In genomic region chr5:144125163-144125726, GRCh38 we compare ENCODE assay signal across 25 cellular contexts. TPM values are rescaled to one million over a fixed set of nuclear protein-coding genes. Genes with fewer than 3 reads are reported as not detected.
DNase-seq lines count a peak whose midpoint lies in the region; ATAC-seq, FAIRE-seq and TF ChIP-seq lines count a peak whose summit lies in the region.
"Had no signal": no experiment of that assay in that cellular context is flagged by ENCODE, and none has a peak within 500 bp of the region (broad histone marks: within the 10 kb centered on the region; RNA-seq: fewer than 3 reads in every experiment).

No MANE protein-coding gene starts in this region.

- H3K9me1 ChIP-seq in IMR-90 (ENCODE audit: insufficient read depth, low read length): peaks cover 7% of the 10 kb centered on the region; the same call in 1 of the 2 replicates
- H3K9me1 ChIP-seq in keratinocyte (ENCODE audit: control insufficient read depth, extremely low read depth, insufficient read depth, low read length): no peaks in the 10 kb centered on the region

- ATAC-seq in IMR-90 (ENCODE audit: low read depth) (peak; percentile 79), HG03520 (IDR thresholded peaks at IDR 0.05; ENCODE audit: unreplicated experiment) (no peak)
- ATAC-seq: right lobe of liver; stimulated activated naive CD8-positive, alpha-beta T cell treated with anti-CD3 and anti-CD28 coated beads, Interleukin-15, Interleukin-2, amounts not matched to agents 100 U/mL and 50 U/mL, for 24 hours had no signal

- H3K9ac ChIP-seq in IMR-90 (ENCODE audit: low read depth, low read length) (no peak overlapping the region), endodermal cell (ENCODE audit: extremely low read depth, low read length, poor library complexity, severe bottlenecking) (no peak overlapping the region), keratinocyte (ENCODE audit: control insufficient read depth, extremely low read depth, insufficient read depth, low read length) (no peak overlapping the region)
- H3K9ac ChIP-seq: KMS-11 had no signal

- H3K36me3 ChIP-seq in IMR-90 (ENCODE audit: control insufficient read depth, insufficient read depth, low read length) (no peaks in the 10 kb centered on the region), endodermal cell (ENCODE audit: control insufficient read depth, insufficient read depth, low read length) (no peaks in the 10 kb centered on the region), keratinocyte (ENCODE audit: control insufficient read depth in 2 of 2, extremely low read depth in 1 of 2, insufficient read depth in 2 of 2, low read length in 2 of 2) (no peaks in the 10 kb centered on the region)
- H3K36me3 ChIP-seq: left ventricle myocardium inferior, right lobe of liver, SJCRH30 had no signal

- no peak overlapping the region for H3K27ac Mint-ChIP-seq in endodermal cell
- H3K27ac Mint-ChIP-seq: activated T-helper 17 cell treated with anti-CD3 and anti-CD28 coated beads, Interleukin-2, amount 50 U/mL, for 72 hours; CD4-positive, alpha-beta memory T cell; T-helper 2 cell treated with Interferon-gamma antibody and Interleukin-4, amounts not matched to agents 5 μg/mL and 100 μg/mL, for 36 hours had no signal

- H3K9me3 ChIP-seq in IMR-90 (ENCODE audit: control insufficient read depth, insufficient read depth, low read length): no peaks in the 10 kb centered on the region
- H3K9me3 ChIP-seq in endodermal cell (ENCODE audit: control insufficient read depth, low read length): no peaks in the 10 kb centered on the region
- H3K9me3 ChIP-seq in keratinocyte (ENCODE audit: control insufficient read depth, low read depth, low read length): no peaks in the 10 kb centered on the region
- H3K9me3 ChIP-seq: left ventricle myocardium inferior, right lobe of liver, SJCRH30 had no signal

- H3K56ac ChIP-seq in IMR-90 (ENCODE audit: extremely low read depth, insufficient read depth, low read length): no peak overlapping the region

- no peak overlapping the region; the same call in 1 of the 2 replicates for H3K4ac ChIP-seq in IMR-90 (ENCODE audit: low read depth, low read length)

- H3K4me2 ChIP-seq in IMR-90 (ENCODE audit: low read depth, low read length) (no peak overlapping the region), keratinocyte (ENCODE audit: control insufficient read depth, extremely low read depth, insufficient read depth, low read depth, low read length) (no peak overlapping the region)
- H3K4me2 ChIP-seq: KMS-11 had no signal

- H4K20me1 ChIP-seq in IMR-90 (ENCODE audit: insufficient read depth, low read length) (no peaks in the 10 kb centered on the region), keratinocyte (ENCODE audit: control insufficient read depth, extremely low read depth, insufficient read depth, low read length) (no peaks in the 10 kb centered on the region)

- no peak overlapping the region for H2AK5ac ChIP-seq in IMR-90 (ENCODE audit: low read depth, low read length)

- no peak overlapping the region for H2BK120ac ChIP-seq in IMR-90 (ENCODE audit: low read depth, low read length)

- no peak overlapping the region for H2BK5ac ChIP-seq in IMR-90 (ENCODE audit: low read depth, low read length, poor library complexity, severe bottlenecking)

- H2BK15ac ChIP-seq in IMR-90 (ENCODE audit: low read depth, low read length): no peak overlapping the region

- POLR2A ChIA-PET in AG04449 (lab: Yijun Ruan, JAX) (no interaction called here), IMR-90 (lab: Charles Lee; ENCODE audit: unreplicated experiment) (no interaction called here)

- peak; percentile 17 for FAIRE-seq in keratinocyte (lab: Jason Lieb, UNC)
- no peak for FAIRE-seq in GM12891 (lab: Jason Lieb, UNC)

- no peaks in the 10 kb centered on the region for H3K27me3 ChIP-seq in IMR-90 (ENCODE audit: control insufficient read depth, insufficient read depth, low read length)
- H3K27me3 ChIP-seq in endodermal cell (ENCODE audit: control insufficient read depth, insufficient read depth, low read length, poor library complexity, severe bottlenecking): no peaks in the 10 kb centered on the region
- H3K27me3 ChIP-seq in keratinocyte (ENCODE audit: control insufficient read depth, extremely low read depth, insufficient read depth, low read length): no peaks in the 10 kb centered on the region
- H3K27me3 ChIP-seq: right lobe of liver, SJCRH30 had no signal

- no TSS peak for BruUV-seq in IMR-90 (replicated peaks; lab: Mats Ljungman, UMichigan)

- dilution Hi-C loops in IMR-90 (cut with HindIII; ENCODE audit: low sequenced_read_pairs, unreplicated experiment) (no loop called here), keratinocyte (cut with MboI; ENCODE audit: extremely low pct_ligation_motif_present, low sequenced_read_pairs) (no loop called here)

- no peaks in the 10 kb centered on the region for H3K36me3 Mint-ChIP-seq in endodermal cell (ENCODE audit: low read depth)
- H3K36me3 Mint-ChIP-seq: CD4-positive, alpha-beta memory T cell had no signal

- no peak for TF ChIP-seq RAD21 in IMR-90 (IDR thresholded peaks at IDR 0.05; ENCODE audit: low read length)

- intact Hi-C loops in IMR-90 (cut with micrococcal nuclease): no loop called here

- H3K23ac ChIP-seq in IMR-90 (ENCODE audit: low read depth, low read length): no peak overlapping the region; the same call in 1 of the 2 replicates

- H3K79me1 ChIP-seq in IMR-90 (ENCODE audit: low read depth in 1 of 2, low read length in 2 of 2): no peaks in the 10 kb centered on the region

- TF ChIP-seq CTCF in AG04449 (IDR thresholded peaks at IDR 0.05; ENCODE audit: insufficient read depth, low read length, missing control alignments) (no peak), IMR-90 (conservative IDR thresholded peaks at IDR 0.05; ENCODE audit: low read depth, low read length) (no peak), endodermal cell (conservative IDR thresholded peaks at IDR 0.05) (no peak), keratinocyte (optimal IDR thresholded peaks at IDR 0.05 in 1 of 3, IDR thresholded peaks at IDR 0.05 in 1 of 3, conservative IDR thresholded peaks at IDR 0.05 in 1 of 3; ENCODE audit: extremely low read depth in 1 of 3, insufficient read depth in 2 of 3, low read length in 3 of 3) (no peak)

- 35% methylated on average over 2 of the region's 4 CpGs; no CpG with 5 or more reads in 1 of the 2 experiments for WGBS in IMR-90 (ENCODE audit: extremely low coverage in 2 of 2, insufficient read length in 1 of 2), 2 experiments
- WGBS in endodermal cell (ENCODE audit: insufficient coverage in 1 of 2, insufficient read length in 1 of 2), 2 experiments: 69 to 76% methylated on average over 3 to 4 of the region's 4 CpGs

- no peak overlapping the region for H4K5ac ChIP-seq in IMR-90 (ENCODE audit: low read depth, low read length)

- H3K14ac ChIP-seq in IMR-90 (replicated peaks; ENCODE audit: low read depth, low read length): peak overlapping the region; percentile 50; the same call in 1 of the 2 replicates

- H4K91ac ChIP-seq in IMR-90 (ENCODE audit: insufficient read depth, low read depth, low read length): no peak overlapping the region

- no peak overlapping the region for H2BK20ac ChIP-seq in IMR-90 (ENCODE audit: low read depth, low read length)

- no peak overlapping the region for H2AFZ ChIP-seq in IMR-90 (replicated peaks; ENCODE audit: low read length, poor library complexity)
- H2AFZ ChIP-seq in keratinocyte (ENCODE audit: control insufficient read depth, low read length): peak overlapping the region; percentile 43

- H3K4me1 Mint-ChIP-seq in endodermal cell: peaks cover 19% of the 10 kb centered on the region
- H3K4me1 Mint-ChIP-seq: activated T-helper 17 cell treated with anti-CD3 and anti-CD28 coated beads, Interleukin-2, amount 50 U/mL, for 72 hours; CD4-positive, alpha-beta memory T cell; central memory CD8-positive, alpha-beta T cell had no signal

- H3K4me1 ChIP-seq in IMR-90 (ENCODE audit: control insufficient read depth, insufficient read depth, low read length) (peaks cover 6% of the 10 kb centered on the region), endodermal cell (ENCODE audit: control insufficient read depth, insufficient read depth, low read length) (peaks cover 5% of the 10 kb centered on the region), keratinocyte (ENCODE audit: control insufficient read depth, extremely low read depth, insufficient read depth, low read length) (peaks cover 14% of the 10 kb centered on the region)
- H3K4me1 ChIP-seq: left ventricle myocardium inferior, right lobe of liver, SJCRH30 had no signal

- no peak overlapping the region for H3K4me3 Mint-ChIP-seq in endodermal cell
- H3K4me3 Mint-ChIP-seq: activated T-helper 17 cell treated with anti-CD3 and anti-CD28 coated beads, Interleukin-2, amount 50 U/mL, for 72 hours; CD4-positive, alpha-beta memory T cell; central memory CD8-positive, alpha-beta T cell; T-helper 2 cell treated with Interferon-gamma antibody and Interleukin-4, amounts not matched to agents 5 μg/mL and 100 μg/mL, for 36 hours had no signal

- no peaks in the 10 kb centered on the region for H3K79me2 ChIP-seq in keratinocyte (ENCODE audit: control insufficient read depth, insufficient read depth, low read length)

- CTCF ChIA-PET in AG04449 (lab: Yijun Ruan, JAX): interaction anchor here (1.0 to 5.6 kb wide), 2 partner anchors 13 to 15 kb away, joined by 3 to 36 read pairs; no protein-coding TSS in a partner anchor
- CTCF ChIA-PET in IMR-90 (lab: Yijun Ruan, JAX): no interaction called here

- H3K4me3 ChIP-seq in AG04449 (ENCODE audit: low read depth, low read length) (no peak overlapping the region), IMR-90 (ENCODE audit: insufficient read depth, low read depth, low read length) (no peak overlapping the region), endodermal cell (ENCODE audit: low read length) (no peak overlapping the region), keratinocyte (ENCODE audit: control insufficient read depth in 2 of 3, extremely low read depth in 1 of 3, insufficient read depth in 2 of 3, low read depth in 1 of 3, low read length in 3 of 3) (no peak overlapping the region)
- H3K4me3 ChIP-seq: left ventricle myocardium inferior, right lobe of liver, SJCRH30 had no signal

- in situ Hi-C loops in IMR-90 (cut with MboI; ENCODE audit: low sequenced_read_pairs): no loop called here

- no peaks in the 10 kb centered on the region for H3K9me3 Mint-ChIP-seq in endodermal cell
- H3K9me3 Mint-ChIP-seq: central memory CD8-positive, alpha-beta T cell; T-helper 2 cell treated with Interferon-gamma antibody and Interleukin-4, amounts not matched to agents 5 μg/mL and 100 μg/mL, for 36 hours had no signal

- H4K8ac ChIP-seq in IMR-90 (ENCODE audit: low read depth in 2 of 2, low read length in 2 of 2): no peak overlapping the region; a peak in 1 of 4 replicates

- no peak overlapping the region; the same call in 1 of the 2 replicates for H3K18ac ChIP-seq in IMR-90 (ENCODE audit: low read depth, low read length)

- no peak overlapping the region for H3K27ac ChIP-seq in IMR-90 (ENCODE audit: insufficient read depth, low read length)
- no peak overlapping the region for H3K27ac ChIP-seq in endodermal cell (ENCODE audit: low read depth, low read length)
- H3K27ac ChIP-seq in keratinocyte (ENCODE audit: control insufficient read depth, insufficient read depth, low read length): no peak overlapping the region
- H3K27ac ChIP-seq: KMS-11, left ventricle myocardium inferior, right lobe of liver, SJCRH30 had no signal

- no peak for TF ChIP-seq POLR2A in IMR-90 (IDR thresholded peaks at IDR 0.05; ENCODE audit: low read depth, low read length)
- no peak for TF ChIP-seq POLR2A in GM12891 (IDR thresholded peaks at IDR 0.05; ENCODE audit: low read depth, low read length)

- DNase-seq in AG04449 (ENCODE audit: low read depth, low spot score) (peak; percentile 33), IMR-90 (peak; percentile 25), endodermal cell (peak; percentile 51), keratinocyte (ENCODE audit: low read depth, low spot score) (no peak), GM12891 (ENCODE audit: insufficient read length, low spot score) (no peak), NCI-H446 treated with DMSO at 0.1 percent for 48 hours (lab: John Stamatoyannopoulos, UW) (no peak), DMS53 treated with DMSO at 0.1 percent for 48 hours (lab: John Stamatoyannopoulos, UW; ENCODE audit: unreplicated experiment) (no peak)
- DNase-seq: CD4-positive, alpha-beta memory T cell; DMS53; left ventricle myocardium inferior; NCI-H1105; NCI-H2107; NCI-H526; occipital lobe; OCI-M1; right lobe of liver; SJCRH30; stimulated activated CD4-positive, alpha-beta T cell treated with anti-CD3 and anti-CD28 coated beads, Interleukin-1b, Interleukin-23, amount 100 ng/mL, for 48 hours; stimulated activated naive CD8-positive, alpha-beta T cell treated with anti-CD3 and anti-CD28 coated beads, Interleukin-15, Interleukin-2, amounts not matched to agents 100 U/mL and 50 U/mL, for 24 hours; trophoblast cell had no signal

- no peaks in the 10 kb centered on the region for H3K27me3 Mint-ChIP-seq in endodermal cell (ENCODE audit: insufficient read depth)

- no peak overlapping the region for H2AK9ac ChIP-seq in IMR-90 (replicated peaks; ENCODE audit: low read depth, low read length, poor library complexity)

RNA-seq across cellular contexts. Expression of gene YIPF5, which starts 45.2 kb away (rescaled TPM):
- total RNA-seq in IMR-90 (2012; rRNA removed): 172 and 192 TPM in 2 replicates
- 60.0 and 64.4 TPM in 2 replicates for polyA plus RNA-seq in IMR-90 (2012; rRNA removed)
- polyA plus RNA-seq in IMR-90 (2012; cell fraction: cytosol; rRNA removed): 18.6 and 23.5 TPM in 2 replicates
- 7.8 and 42.5 TPM in 2 replicates for polyA plus RNA-seq in IMR-90 (2012; cell fraction: nucleus; rRNA removed; ENCODE audit: low replicate concordance)
- 10 to 100 TPM; 46.8 to 54.0 TPM for total RNA-seq in endodermal cell
- polyA plus RNA-seq in endodermal cell (2013, experiment 1 of 2): 47.8 TPM
- polyA plus RNA-seq in endodermal cell (2013, experiment 2 of 2): 42.1 TPM
- polyA plus RNA-seq in keratinocyte: 66.3 to 83.9 TPM (median 77.9 TPM) in 3 replicates
- polyA plus RNA-seq in keratinocyte (2011; ENCODE audit: low read depth): 10.7 TPM
- 29.4 and 55.1 TPM in 2 replicates for polyA plus RNA-seq in keratinocyte (2011; cell fraction: cytosol; rRNA removed)
- 63.8 and 83.5 TPM in 2 replicates for polyA plus RNA-seq in keratinocyte (2011; cell fraction: nucleus; rRNA removed)
- 37.0 and 52.5 TPM in 2 replicates for polyA plus RNA-seq in keratinocyte (2012; ENCODE audit: low replicate concordance)
- polyA minus RNA-seq in keratinocyte: 21.8 to 84.0 TPM (median 67.9 TPM) in 3 replicates
- polyA minus RNA-seq in keratinocyte (2011; cell fraction: cytosol; rRNA and poly(A)+ RNA removed): 28.6 TPM
- polyA minus RNA-seq in keratinocyte (2011; cell fraction: nucleus; rRNA and poly(A)+ RNA removed): 27.6 and 63.0 TPM in 2 replicates
- 16.8 TPM for polyA plus RNA-seq in GM12891 (2012; ENCODE audit: low read depth, missing spikeins)

RNA-seq across cellular contexts. Expression of gene KCTD16, which starts 45.4 kb away (rescaled TPM):
- total RNA-seq in IMR-90 (2012; rRNA removed) (1.1 and 1.4 TPM in 2 replicates), endodermal cell (under 1 TPM; 0.29 to 0.44 TPM)
- polyA plus RNA-seq in IMR-90 (2012; rRNA removed) (0.40 and 0.43 TPM in 2 replicates), keratinocyte (0.02 to 0.08 TPM (median 0.04 TPM) in 3 replicates)
- 0.14 and 0.21 TPM in 2 replicates for polyA plus RNA-seq in IMR-90 (2012; cell fraction: cytosol; rRNA removed)
- polyA plus RNA-seq in IMR-90 (2012; cell fraction: nucleus; rRNA removed; ENCODE audit: low replicate concordance): 0.16 and 0.54 TPM in 2 replicates
- 1.1 TPM for polyA plus RNA-seq in endodermal cell (2013, experiment 1 of 2)
- polyA plus RNA-seq in endodermal cell (2013, experiment 2 of 2): 0.83 TPM
- polyA plus RNA-seq in keratinocyte (2011; ENCODE audit: low read depth): not detected
- 0.01 and 0.04 TPM in 2 replicates for polyA plus RNA-seq in keratinocyte (2011; cell fraction: cytosol; rRNA removed)
- polyA plus RNA-seq in keratinocyte (2011; cell fraction: nucleus; rRNA removed): 0.01 and 0.03 TPM in 2 replicates
- 0.03 TPM in 1 of 2 replicates, not detected in the other for polyA plus RNA-seq in keratinocyte (2012; ENCODE audit: low replicate concordance)
- 0.03 to 0.59 TPM in 2 of 3 replicates, not detected in the other for polyA minus RNA-seq in keratinocyte
- not detected for polyA minus RNA-seq in keratinocyte (2011; cell fraction: cytosol; rRNA and poly(A)+ RNA removed)
- polyA minus RNA-seq in keratinocyte (2011; cell fraction: nucleus; rRNA and poly(A)+ RNA removed): 0.08 and 0.11 TPM in 2 replicates
- polyA plus RNA-seq in GM12891 (2012; ENCODE audit: low read depth, missing spikeins): 0.08 TPM

Comparison
In these comparisons a context has a peak if more than half of its experiments do, and no peak if none do; other contexts are left out.
1. DNase-seq: peak in AG04449 (single experiment), IMR-90 (single experiment) and endodermal cell (single experiment); none in keratinocyte (single experiment), GM12891 (single experiment), NCI-H446 treated with DMSO at 0.1 percent for 48 hours (single experiment) and DMS53 treated with DMSO at 0.1 percent for 48 hours (single experiment).